8 cellular contexts compared by ENCODE assay signal in genomic region chr13:112711528-112712265, GRCh38. TPM values are rescaled to one million over a fixed set of nuclear protein-coding genes. Genes with fewer than 3 reads are reported as not detected.
DNase-seq lines count a peak whose midpoint lies in the region; ATAC-seq and TF ChIP-seq lines count a peak whose summit lies in the region.

No MANE protein-coding gene starts in this region.

- H3K36me3 ChIP-seq in MG63 (no peaks in the 10 kb centered on the region), ascending aorta (no peaks in the 10 kb centered on the region), hepatocyte (replicated peaks; ENCODE audit: insufficient read depth, low read depth) (no peaks in the 10 kb centered on the region)

- peak; percentile 81 for DNase-seq in COLO668 (lab: John Stamatoyannopoulos, UW; ENCODE audit: unreplicated experiment)
- peak; percentile 89 for DNase-seq in MG63
- DNase-seq in ascending aorta (ENCODE audit: low spot score in 2 of 2) = peak; percentile 67 to 92
- peak; percentile 95 for DNase-seq in hepatocyte (ENCODE audit: low spot score)
- DNase-seq in pulmonary artery endothelial cell (ENCODE audit: low read depth, low spot score) = peak; percentile 99
- no peak for DNase-seq in NK-92 (lab: John Stamatoyannopoulos, UW; ENCODE audit: unreplicated experiment)
- DNase-seq in activated CD4-positive, CD25-positive, alpha-beta regulatory T cell (lab: John Stamatoyannopoulos, UW) = no peak

- H3K4me1 ChIP-seq in ascending aorta = peaks cover 2 to 7% of the 10 kb centered on the region in 2 donors
- peaks cover 43% of the 10 kb centered on the region for H3K4me1 ChIP-seq in hepatocyte (ENCODE audit: insufficient read depth)

- no peaks in the 10 kb centered on the region for H4K20me1 ChIP-seq in hepatocyte (ENCODE audit: insufficient read depth, poor library complexity, severe bottlenecking)

- H3K4me2 ChIP-seq in hepatocyte = peak overlapping the region; percentile 70

- no peaks in the 10 kb centered on the region for H3K9me3 ChIP-seq in MG63
- H3K9me3 ChIP-seq in ascending aorta = peaks cover 0 to 5% of the 10 kb centered on the region in 2 donors
- no peaks in the 10 kb centered on the region for H3K9me3 ChIP-seq in hepatocyte (ENCODE audit: low read depth)

- TF ChIP-seq CTCF in ascending aorta (IDR thresholded peaks at IDR 0.05) (peak in 1 of 3 experiments; percentile 16), hepatocyte (IDR thresholded peaks at IDR 0.05; ENCODE audit: poor library complexity) (peak; percentile 35)

- H3K27ac ChIP-seq in ascending aorta = peak overlapping the region; percentile 79 to 85
- peak overlapping the region; percentile 89 for H3K27ac ChIP-seq in hepatocyte

- ATAC-seq in GM19455 (IDR thresholded peaks at IDR 0.05; ENCODE audit: unreplicated experiment) = peak; percentile 53

- H3K27me3 ChIP-seq in MG63 (no peaks in the 10 kb centered on the region), ascending aorta (no peaks in the 10 kb centered on the region), hepatocyte (no peaks in the 10 kb centered on the region)

- no peak overlapping the region for H2AFZ ChIP-seq in hepatocyte

- peaks cover 83% of the 10 kb centered on the region for H3K79me2 ChIP-seq in hepatocyte

- peak overlapping the region; percentile 21; the same call in 1 of the 2 replicates for H3K4me3 ChIP-seq in MG63
- H3K4me3 ChIP-seq in ascending aorta = peak overlapping the region in 1 of 2 donors; percentile 49
- no peak overlapping the region for H3K4me3 ChIP-seq in hepatocyte

- intact Hi-C loops in ascending aorta (cut with DNase I) = loop anchor here (1.0 kb wide), 1 partner anchor 22 kb away; no protein-coding TSS in a partner anchor

- no peaks in the 10 kb centered on the region for H3K9me2 ChIP-seq in hepatocyte (replicated peaks; ENCODE audit: insufficient read depth)

- WGBS in hepatocyte (ENCODE audit: low lambda C conversion rate, missing lambda C conversion rate) = 7% methylated on average over 22 of the region's 22 CpGs

RNA-seq across cellular contexts. Expression of gene ATP11A, which starts 21.9 kb away (rescaled TPM):
- total RNA-seq in MG63 (2014; rRNA removed; shearing (Covaris generic); ENCODE audit: low replicate concordance) = 2.5 and 2.7 TPM in 2 replicates
- total RNA-seq in ascending aorta (50.1 TPM), hepatocyte (21.9 and 30.8 TPM in 2 replicates), pulmonary artery endothelial cell (23.7 and 24.2 TPM in 2 replicates)
- 28.7 and 38.2 TPM in 2 replicates for polyA plus RNA-seq in hepatocyte

Comparison
In these comparisons a context has a peak if more than half of its experiments do, and no peak if none do; other contexts are left out.
1. DNase-seq: peak in COLO668 (single experiment), MG63 (single experiment), ascending aorta (2 of 2), hepatocyte (single experiment) and pulmonary artery endothelial cell (single experiment); none in NK-92 (single experiment) and activated CD4-positive, CD25-positive, alpha-beta regulatory T cell (0 of 4).